Comparison of ENCODE assay signal across 8 cellular contexts in the genomic region with DNA sequence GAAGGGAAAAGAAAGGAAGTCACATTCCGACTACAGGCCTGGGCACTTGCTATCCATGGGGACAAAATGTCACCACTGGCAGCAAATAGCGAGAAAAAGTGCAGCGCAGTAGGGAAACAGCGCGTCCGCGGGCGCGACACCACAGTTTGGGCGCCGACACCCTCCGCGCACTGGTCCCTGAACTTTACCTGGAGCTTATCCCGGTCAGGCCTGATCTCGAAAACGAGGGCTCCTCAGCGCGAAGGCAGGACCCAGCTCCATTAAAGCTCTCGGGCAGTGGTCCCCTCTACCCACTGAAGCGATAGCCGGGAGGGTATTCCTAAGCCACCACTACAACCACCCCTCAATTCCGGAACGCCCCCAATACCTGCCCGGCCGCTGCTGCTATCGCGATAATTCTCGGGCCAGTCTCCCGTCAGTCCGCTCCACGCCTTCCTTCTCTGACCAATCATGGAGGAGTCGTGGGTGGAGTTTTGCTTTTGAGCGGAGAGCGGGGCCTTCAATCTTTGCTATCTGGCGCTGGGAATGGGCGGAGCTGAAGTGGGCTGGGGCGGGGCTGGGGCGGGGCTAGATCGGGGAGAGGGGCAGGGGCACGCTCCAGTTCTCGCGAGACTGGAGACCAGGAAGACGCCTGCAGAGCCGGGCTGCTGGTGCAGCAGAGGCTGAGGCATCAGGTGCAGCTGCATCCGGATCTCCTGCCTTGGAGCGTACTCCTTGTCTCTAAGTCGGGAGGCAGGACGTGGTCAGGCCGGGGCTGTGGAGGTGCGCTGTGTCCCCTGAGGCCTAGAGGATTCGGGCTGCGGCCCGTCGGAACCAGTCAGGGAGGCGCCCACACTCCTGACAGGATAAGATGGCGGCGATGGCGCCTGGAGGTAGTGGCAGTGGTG. TPM values are rescaled to one million over a fixed set of nuclear protein-coding genes. Genes with fewer than 3 reads are reported as not detected.
DNase-seq lines count a peak whose midpoint lies in the region; ATAC-seq and TF ChIP-seq lines count a peak whose summit lies in the region.

A gene with protein sequence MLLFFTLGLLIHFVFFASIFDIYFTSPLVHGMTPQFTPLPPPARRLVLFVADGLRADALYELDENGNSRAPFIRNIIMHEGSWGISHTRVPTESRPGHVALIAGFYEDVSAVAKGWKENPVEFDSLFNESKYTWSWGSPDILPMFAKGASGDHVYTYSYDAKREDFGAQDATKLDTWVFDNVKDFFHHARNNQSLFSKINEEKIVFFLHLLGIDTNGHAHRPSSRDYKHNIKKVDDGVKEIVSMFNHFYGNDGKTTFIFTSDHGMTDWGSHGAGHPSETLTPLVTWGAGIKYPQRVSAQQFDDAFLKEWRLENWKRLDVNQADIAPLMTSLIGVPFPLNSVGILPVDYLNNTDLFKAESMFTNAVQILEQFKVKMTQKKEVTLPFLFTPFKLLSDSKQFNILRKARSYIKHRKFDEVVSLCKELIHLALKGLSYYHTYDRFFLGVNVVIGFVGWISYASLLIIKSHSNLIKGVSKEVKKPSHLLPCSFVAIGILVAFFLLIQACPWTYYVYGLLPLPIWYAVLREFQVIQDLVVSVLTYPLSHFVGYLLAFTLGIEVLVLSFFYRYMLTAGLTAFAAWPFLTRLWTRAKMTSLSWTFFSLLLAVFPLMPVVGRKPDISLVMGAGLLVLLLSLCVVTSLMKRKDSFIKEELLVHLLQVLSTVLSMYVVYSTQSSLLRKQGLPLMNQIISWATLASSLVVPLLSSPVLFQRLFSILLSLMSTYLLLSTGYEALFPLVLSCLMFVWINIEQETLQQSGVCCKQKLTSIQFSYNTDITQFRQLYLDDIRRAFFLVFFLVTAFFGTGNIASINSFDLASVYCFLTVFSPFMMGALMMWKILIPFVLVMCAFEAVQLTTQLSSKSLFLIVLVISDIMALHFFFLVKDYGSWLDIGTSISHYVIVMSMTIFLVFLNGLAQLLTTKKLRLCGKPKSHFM (minus strand): TSS at position 401 of the 887 bp plus-strand sequence. CDS start 25,703 bp downstream, outside the sequence.
A gene with protein sequence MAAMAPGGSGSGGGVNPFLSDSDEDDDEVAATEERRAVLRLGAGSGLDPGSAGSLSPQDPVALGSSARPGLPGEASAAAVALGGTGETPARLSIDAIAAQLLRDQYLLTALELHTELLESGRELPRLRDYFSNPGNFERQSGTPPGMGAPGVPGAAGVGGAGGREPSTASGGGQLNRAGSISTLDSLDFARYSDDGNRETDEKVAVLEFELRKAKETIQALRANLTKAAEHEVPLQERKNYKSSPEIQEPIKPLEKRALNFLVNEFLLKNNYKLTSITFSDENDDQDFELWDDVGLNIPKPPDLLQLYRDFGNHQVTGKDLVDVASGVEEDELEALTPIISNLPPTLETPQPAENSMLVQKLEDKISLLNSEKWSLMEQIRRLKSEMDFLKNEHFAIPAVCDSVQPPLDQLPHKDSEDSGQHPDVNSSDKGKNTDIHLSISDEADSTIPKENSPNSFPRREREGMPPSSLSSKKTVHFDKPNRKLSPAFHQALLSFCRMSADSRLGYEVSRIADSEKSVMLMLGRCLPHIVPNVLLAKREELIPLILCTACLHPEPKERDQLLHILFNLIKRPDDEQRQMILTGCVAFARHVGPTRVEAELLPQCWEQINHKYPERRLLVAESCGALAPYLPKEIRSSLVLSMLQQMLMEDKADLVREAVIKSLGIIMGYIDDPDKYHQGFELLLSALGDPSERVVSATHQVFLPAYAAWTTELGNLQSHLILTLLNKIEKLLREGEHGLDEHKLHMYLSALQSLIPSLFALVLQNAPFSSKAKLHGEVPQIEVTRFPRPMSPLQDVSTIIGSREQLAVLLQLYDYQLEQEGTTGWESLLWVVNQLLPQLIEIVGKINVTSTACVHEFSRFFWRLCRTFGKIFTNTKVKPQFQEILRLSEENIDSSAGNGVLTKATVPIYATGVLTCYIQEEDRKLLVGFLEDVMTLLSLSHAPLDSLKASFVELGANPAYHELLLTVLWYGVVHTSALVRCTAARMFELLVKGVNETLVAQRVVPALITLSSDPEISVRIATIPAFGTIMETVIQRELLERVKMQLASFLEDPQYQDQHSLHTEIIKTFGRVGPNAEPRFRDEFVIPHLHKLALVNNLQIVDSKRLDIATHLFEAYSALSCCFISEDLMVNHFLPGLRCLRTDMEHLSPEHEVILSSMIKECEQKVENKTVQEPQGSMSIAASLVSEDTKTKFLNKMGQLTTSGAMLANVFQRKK (plus strand): TSS at position 600 of the 887 bp plus-strand sequence. CDS start 251 bp downstream, at position 851.

- no peak for TF ChIP-seq CTCF in GM06990 (IDR thresholded peaks at IDR 0.05; ENCODE audit: insufficient read depth, low read length, poor library complexity, severe bottlenecking)
- TF ChIP-seq CTCF in suprapubic skin (IDR thresholded peaks at IDR 0.05): no peak

- no peaks in the 10 kb centered on the region for H3K9me3 ChIP-seq in suprapubic skin

- H3K9me3 Mint-ChIP-seq in activated naive CD4-positive, alpha-beta T cell treated with anti-CD3 and anti-CD28 coated beads, Interleukin-2, amount 50 U/mL, for 24 hours: no peaks in the 10 kb centered on the region

- H3K27ac ChIP-seq in suprapubic skin: peak within 1 kb of the TSS; percentile 83

- H3K36me3 ChIP-seq in GM06990 (ENCODE audit: control insufficient read depth, insufficient read depth, low read length): no peaks in the 10 kb centered on the region
- no peaks in the 10 kb centered on the region for H3K36me3 ChIP-seq in suprapubic skin

- DNase-seq in GM06990 (ENCODE audit: extremely low read depth, insufficient read length) (peak; percentile 95), NCI-H1092 (lab: John Stamatoyannopoulos, UW) (peak; percentile 100), globus pallidus (ENCODE audit: low spot score) (peak; percentile 99), nucleus accumbens (lab: John Stamatoyannopoulos, UW) (peak; percentile 73 to 99 (median 96)), suprapubic skin (ENCODE audit: low spot score in 2 of 2) (peak; percentile 96 to 97)

- H3K4me3 Mint-ChIP-seq in activated naive CD4-positive, alpha-beta T cell treated with anti-CD3 and anti-CD28 coated beads, Interleukin-2, amount 50 U/mL, for 24 hours: peak within 1 kb of the TSS; percentile 99

- under 1% methylated on average over 24 of the region's 58 CpGs for WGBS in suprapubic skin

- TF ChIP-seq EP300 in suprapubic skin (IDR thresholded peaks at IDR 0.05): no peak

- no peaks in the 10 kb centered on the region for H3K27me3 Mint-ChIP-seq in activated naive CD4-positive, alpha-beta T cell treated with anti-CD3 and anti-CD28 coated beads, Interleukin-2, amount 50 U/mL, for 24 hours

- peaks cover 52% of the 10 kb centered on the region for H3K4me1 ChIP-seq in suprapubic skin

- peak within 1 kb of the TSS; percentile 97 for H3K27ac Mint-ChIP-seq in activated naive CD4-positive, alpha-beta T cell treated with anti-CD3 and anti-CD28 coated beads, Interleukin-2, amount 50 U/mL, for 24 hours

- H3K4me1 Mint-ChIP-seq in activated naive CD4-positive, alpha-beta T cell treated with anti-CD3 and anti-CD28 coated beads, Interleukin-2, amount 50 U/mL, for 24 hours: peaks cover 53% of the 10 kb centered on the region

- peaks cover 8% of the 10 kb centered on the region for H3K36me3 Mint-ChIP-seq in activated naive CD4-positive, alpha-beta T cell treated with anti-CD3 and anti-CD28 coated beads, Interleukin-2, amount 50 U/mL, for 24 hours

- ATAC-seq in HG02588 (IDR thresholded peaks at IDR 0.05; ENCODE audit: unreplicated experiment) (peak; percentile 90), SK-N-SH treated with all-trans-retinoic acid at 6 μM for 48 hours (peak; percentile 92)

- H3K4me3 ChIP-seq in GM06990 (replicated peaks; ENCODE audit: low read depth, low read length) (peak within 1 kb of the TSS; percentile 85), suprapubic skin (peak within 1 kb of the TSS; percentile 60)

- no peaks in the 10 kb centered on the region for H3K27me3 ChIP-seq in GM06990 (replicated peaks; ENCODE audit: control insufficient read depth, insufficient read depth, low read length)
- H3K27me3 ChIP-seq in suprapubic skin: no peaks in the 10 kb centered on the region

- TF ChIP-seq POLR2A in suprapubic skin (IDR thresholded peaks at IDR 0.05): peak; percentile 63 to 73

TF ChIP-seq in SK-N-SH treated with all-trans-retinoic acid at 6 μM for 48 hours, 23 proteins besides CTCF, POLR2A, EP300 and RAD21:
- TF ChIP-seq ZNF70 (CRISPR knock-in tag; IDR thresholded peaks at IDR 0.05) (peak; percentile 82), ESRRG (CRISPR knock-in tag; IDR thresholded peaks at IDR 0.05) (no peak), ARNTL (CRISPR knock-in tag; IDR thresholded peaks at IDR 0.05; ENCODE audit: borderline replicate concordance, low read depth) (no peak)
TF ChIP-seq in SK-N-SH treated with all-trans-retinoic acid at 6 μM for 48 hours: peak in this region for 1.

RNA-seq across cellular contexts. Expression of the first gene that starts in this region (rescaled TPM):
- 10 to 100 TPM; 28.7 to 72.4 (median 36.8) TPM for total RNA-seq in suprapubic skin

RNA-seq across cellular contexts. Expression of the second gene that starts in this region (rescaled TPM):
- 100 to 1,000 TPM in 1 of 4 donors, 10 to 100 TPM in 3; 54.2 to 108 (median 61.9) TPM for total RNA-seq in suprapubic skin

Comparison
In these comparisons a context has a peak if more than half of its experiments do, and no peak if none do; other contexts are left out.
1. Peak in every context shown above with its lines: DNase-seq, ATAC-seq, H3K4me3 ChIP-seq and H3K27ac ChIP-seq.